9 cellular contexts compared by ENCODE assay signal in genomic region chr11:67271212-67271547, GRCh38. TPM values are rescaled to one million over a fixed set of nuclear protein-coding genes. Genes with fewer than 3 reads are reported as not detected.
DNase-seq lines count a peak whose midpoint lies in the region; ATAC-seq, FAIRE-seq and TF ChIP-seq lines count a peak whose summit lies in the region.
"Had no signal": no experiment of that assay in that cellular context is flagged by ENCODE, and none has a peak within 500 bp of the region (broad histone marks: within the 10 kb centered on the region; RNA-seq: fewer than 3 reads in every experiment).

No MANE protein-coding gene starts in this region.

- no peaks in the 10 kb centered on the region for H3K9me3 Mint-ChIP-seq in Calu3 (ENCODE audit: low read depth, unreplicated experiment)
- H3K9me3 Mint-ChIP-seq in effector memory CD8-positive, alpha-beta T cell, result no peaks in the 10 kb centered on the region

- WGBS in pancreas, 2 donors, result 79 to 82% methylated on average over 6 of the region's 6 CpGs

- no peaks in the 10 kb centered on the region for H3K27me3 Mint-ChIP-seq in Calu3 (ENCODE audit: unreplicated experiment)
- H3K27me3 Mint-ChIP-seq in effector memory CD8-positive, alpha-beta T cell, result no peaks in the 10 kb centered on the region

- H3K36me3 Mint-ChIP-seq in Calu3 (ENCODE audit: insufficient read depth, unreplicated experiment), result peaks cover 43% of the 10 kb centered on the region
- H3K36me3 Mint-ChIP-seq in effector memory CD8-positive, alpha-beta T cell (ENCODE audit: insufficient read depth), result peaks cover 85% of the 10 kb centered on the region

- peaks cover 9% of the 10 kb centered on the region; the same call in 1 of the 2 replicates for H3F3A ChIP-seq in OCI-LY1 (ENCODE audit: insufficient read depth, low read length)

- intact Hi-C loops in Calu3 (cut with micrococcal nuclease; ENCODE audit: unreplicated experiment) (no loop called here), pancreas (cut with DNase I) (no loop called here)

- TF ChIP-seq CTCF in Calu3 (IDR thresholded peaks at IDR 0.05; ENCODE audit: unreplicated experiment) (no peak), OCI-LY1 (IDR thresholded peaks at IDR 0.05; ENCODE audit: low read length) (no peak), pancreas (IDR thresholded peaks at IDR 0.05) (no peak)

- peaks cover 22% of the 10 kb centered on the region for H3K4me1 Mint-ChIP-seq in Calu3 (ENCODE audit: low read depth, unreplicated experiment)
- peaks cover 65 to 72% of the 10 kb centered on the region in 2 donors for H3K4me1 Mint-ChIP-seq in effector memory CD8-positive, alpha-beta T cell (ENCODE audit: low read depth in 2 of 2)

- H2AFZ ChIP-seq in OCI-LY1 (ENCODE audit: low read length), result no peak overlapping the region

- H3K27ac ChIP-seq in OCI-LY1 (ENCODE audit: low read depth, low read length, poor library complexity, severe bottlenecking) (peak overlapping the region; percentile 98), pancreas (peak overlapping the region in 3 of 4 donors; percentile 75 to 78 (median 78))

- no peaks in the 10 kb centered on the region for H4K20me1 ChIP-seq in OCI-LY1 (ENCODE audit: insufficient read depth, low read length)

- H3K9me3 ChIP-seq in OCI-LY1 (ENCODE audit: low read length) (no peaks in the 10 kb centered on the region), pancreas (no peaks in the 10 kb centered on the region), MG63 (no peaks in the 10 kb centered on the region)

- no peak for FAIRE-seq in pancreas (lab: Jason Lieb, UNC)

- H3K4me2 ChIP-seq in OCI-LY1 (ENCODE audit: low read length), result peak overlapping the region; percentile 93

- H3K27me3 ChIP-seq in OCI-LY1 (ENCODE audit: insufficient read depth, low read length), result no peaks in the 10 kb centered on the region
- no peaks in the 10 kb centered on the region for H3K27me3 ChIP-seq in pancreas
- H3K27me3 ChIP-seq in MG63, result no peaks in the 10 kb centered on the region

- peaks cover 59% of the 10 kb centered on the region for H3K36me3 ChIP-seq in OCI-LY1 (ENCODE audit: insufficient read depth, low read length)
- H3K36me3 ChIP-seq in pancreas, result no peaks in the 10 kb centered on the region
- H3K36me3 ChIP-seq in MG63, result peaks cover 14% of the 10 kb centered on the region

- H3K9ac ChIP-seq in OCI-LY1 (ENCODE audit: low read length), result peak overlapping the region; percentile 97

- TSS peak; percentile 1 for BruUV-seq in Calu3 (replicated peaks; lab: Mats Ljungman, UMichigan)

- H3K27ac Mint-ChIP-seq in Calu3 (ENCODE audit: unreplicated experiment), result no peak overlapping the region
- peak overlapping the region; percentile 95 to 99 for H3K27ac Mint-ChIP-seq in effector memory CD8-positive, alpha-beta T cell

- CTCF ChIA-PET in Calu3 (lab: Charles Lee), result interaction anchor here (0.6 kb wide), 1 partner anchor 9 kb away, joined by 3 read pairs; no protein-coding TSS in a partner anchor

- H3K4me3 Mint-ChIP-seq in Calu3 (ENCODE audit: low read depth, unreplicated experiment), result no peak overlapping the region
- peak overlapping the region; percentile 96 to 99 for H3K4me3 Mint-ChIP-seq in effector memory CD8-positive, alpha-beta T cell

- no peak for DNase-seq in Calu3
- peak in 1 of 3 experiments; percentile 26 for DNase-seq in effector memory CD8-positive, alpha-beta T cell
- DNase-seq in pancreas, result peak in 1 of 6 donors; percentile 5
- DNase-seq in SHP77 (lab: John Stamatoyannopoulos, UW), result no peak
- no peak for DNase-seq in NCI-H510A treated with DMSO at 0.1 percent for 48 hours (lab: John Stamatoyannopoulos, UW)
- no peak for DNase-seq in MG63
- DNase-seq: PC-3 had no signal

- H3K79me2 ChIP-seq in OCI-LY1 (ENCODE audit: insufficient read depth, low read length), result peaks cover 70% of the 10 kb centered on the region

- no peaks in the 10 kb centered on the region for H3K9me2 ChIP-seq in OCI-LY1 (ENCODE audit: low read depth, low read length)

- H3K4me1 ChIP-seq in OCI-LY1 (ENCODE audit: insufficient read depth, low read length, severe bottlenecking) (peaks cover 85% of the 10 kb centered on the region), pancreas (peaks cover 21 to 40% (median 26%) of the 10 kb centered on the region in 3 donors)

- H3K4me3 ChIP-seq in OCI-LY1 (ENCODE audit: low read depth, low read length, poor library complexity, severe bottlenecking) (peak overlapping the region; percentile 93), pancreas (peak overlapping the region in 1 of 4 donors; percentile 32), MG63 (no peak overlapping the region)

- no peak for ATAC-seq in effector memory CD8-positive, alpha-beta T cell (replicated peaks)
- ATAC-seq in pancreas, result no peak
- ATAC-seq in GM18870 (IDR thresholded peaks at IDR 0.05; ENCODE audit: unreplicated experiment), result no peak
- ATAC-seq: PC-3 had no signal

RNA-seq across cellular contexts. Expression of gene GRK2, which starts 4.9 kb away (rescaled TPM):
- total RNA-seq in Calu3 (2022) (69.8 and 71.3 TPM in 2 replicates), pancreas (10 to 100 TPM; 19.1 to 31.9 (median 21.5) TPM)
- polyA plus RNA-seq in pancreas, result 10 to 100 TPM; 52.8 to 60.6 TPM
- 24.2 and 31.8 TPM in 2 replicates for total RNA-seq in MG63 (2014; rRNA removed; shearing (Covaris generic); ENCODE audit: low replicate concordance)

RNA-seq across cellular contexts. Expression of gene ANKRD13D, which starts 17.9 kb away (rescaled TPM):
- total RNA-seq in Calu3 (2022) (50.8 and 58.5 TPM in 2 replicates), pancreas (10 to 100 TPM in 5 of 6 donors, 1 to 10 TPM in 1; 9.8 to 31.3 (median 12.3) TPM)
- polyA plus RNA-seq in pancreas, result 10 to 100 TPM; 60.0 to 60.7 TPM
- 17.2 and 25.8 TPM in 2 replicates for total RNA-seq in MG63 (2014; rRNA removed; shearing (Covaris generic); ENCODE audit: low replicate concordance)

RNA-seq across cellular contexts. Expression of gene SSH3, which starts 32.1 kb away (rescaled TPM):
- total RNA-seq in Calu3 (2022), result 73.0 and 84.3 TPM in 2 replicates
- total RNA-seq in pancreas, result 10 to 100 TPM; 15.2 to 29.1 (median 21.2) TPM
- polyA plus RNA-seq in pancreas, result 10 to 100 TPM; 29.0 to 29.2 TPM
- 3.8 and 5.1 TPM in 2 replicates for total RNA-seq in MG63 (2014; rRNA removed; shearing (Covaris generic); ENCODE audit: low replicate concordance)
